In genomic region chr5:92371889-92372235, GRCh38 we compare ENCODE assay signal across 1 cellular context.
TF ChIP-seq lines count a peak whose summit lies in the region.

No MANE protein-coding gene starts in this region.

TF ChIP-seq in GM23338, 12 proteins besides CTCF, POLR2A, EP300 and RAD21 (continued from another document):
- TF ChIP-seq, protein P1, sequence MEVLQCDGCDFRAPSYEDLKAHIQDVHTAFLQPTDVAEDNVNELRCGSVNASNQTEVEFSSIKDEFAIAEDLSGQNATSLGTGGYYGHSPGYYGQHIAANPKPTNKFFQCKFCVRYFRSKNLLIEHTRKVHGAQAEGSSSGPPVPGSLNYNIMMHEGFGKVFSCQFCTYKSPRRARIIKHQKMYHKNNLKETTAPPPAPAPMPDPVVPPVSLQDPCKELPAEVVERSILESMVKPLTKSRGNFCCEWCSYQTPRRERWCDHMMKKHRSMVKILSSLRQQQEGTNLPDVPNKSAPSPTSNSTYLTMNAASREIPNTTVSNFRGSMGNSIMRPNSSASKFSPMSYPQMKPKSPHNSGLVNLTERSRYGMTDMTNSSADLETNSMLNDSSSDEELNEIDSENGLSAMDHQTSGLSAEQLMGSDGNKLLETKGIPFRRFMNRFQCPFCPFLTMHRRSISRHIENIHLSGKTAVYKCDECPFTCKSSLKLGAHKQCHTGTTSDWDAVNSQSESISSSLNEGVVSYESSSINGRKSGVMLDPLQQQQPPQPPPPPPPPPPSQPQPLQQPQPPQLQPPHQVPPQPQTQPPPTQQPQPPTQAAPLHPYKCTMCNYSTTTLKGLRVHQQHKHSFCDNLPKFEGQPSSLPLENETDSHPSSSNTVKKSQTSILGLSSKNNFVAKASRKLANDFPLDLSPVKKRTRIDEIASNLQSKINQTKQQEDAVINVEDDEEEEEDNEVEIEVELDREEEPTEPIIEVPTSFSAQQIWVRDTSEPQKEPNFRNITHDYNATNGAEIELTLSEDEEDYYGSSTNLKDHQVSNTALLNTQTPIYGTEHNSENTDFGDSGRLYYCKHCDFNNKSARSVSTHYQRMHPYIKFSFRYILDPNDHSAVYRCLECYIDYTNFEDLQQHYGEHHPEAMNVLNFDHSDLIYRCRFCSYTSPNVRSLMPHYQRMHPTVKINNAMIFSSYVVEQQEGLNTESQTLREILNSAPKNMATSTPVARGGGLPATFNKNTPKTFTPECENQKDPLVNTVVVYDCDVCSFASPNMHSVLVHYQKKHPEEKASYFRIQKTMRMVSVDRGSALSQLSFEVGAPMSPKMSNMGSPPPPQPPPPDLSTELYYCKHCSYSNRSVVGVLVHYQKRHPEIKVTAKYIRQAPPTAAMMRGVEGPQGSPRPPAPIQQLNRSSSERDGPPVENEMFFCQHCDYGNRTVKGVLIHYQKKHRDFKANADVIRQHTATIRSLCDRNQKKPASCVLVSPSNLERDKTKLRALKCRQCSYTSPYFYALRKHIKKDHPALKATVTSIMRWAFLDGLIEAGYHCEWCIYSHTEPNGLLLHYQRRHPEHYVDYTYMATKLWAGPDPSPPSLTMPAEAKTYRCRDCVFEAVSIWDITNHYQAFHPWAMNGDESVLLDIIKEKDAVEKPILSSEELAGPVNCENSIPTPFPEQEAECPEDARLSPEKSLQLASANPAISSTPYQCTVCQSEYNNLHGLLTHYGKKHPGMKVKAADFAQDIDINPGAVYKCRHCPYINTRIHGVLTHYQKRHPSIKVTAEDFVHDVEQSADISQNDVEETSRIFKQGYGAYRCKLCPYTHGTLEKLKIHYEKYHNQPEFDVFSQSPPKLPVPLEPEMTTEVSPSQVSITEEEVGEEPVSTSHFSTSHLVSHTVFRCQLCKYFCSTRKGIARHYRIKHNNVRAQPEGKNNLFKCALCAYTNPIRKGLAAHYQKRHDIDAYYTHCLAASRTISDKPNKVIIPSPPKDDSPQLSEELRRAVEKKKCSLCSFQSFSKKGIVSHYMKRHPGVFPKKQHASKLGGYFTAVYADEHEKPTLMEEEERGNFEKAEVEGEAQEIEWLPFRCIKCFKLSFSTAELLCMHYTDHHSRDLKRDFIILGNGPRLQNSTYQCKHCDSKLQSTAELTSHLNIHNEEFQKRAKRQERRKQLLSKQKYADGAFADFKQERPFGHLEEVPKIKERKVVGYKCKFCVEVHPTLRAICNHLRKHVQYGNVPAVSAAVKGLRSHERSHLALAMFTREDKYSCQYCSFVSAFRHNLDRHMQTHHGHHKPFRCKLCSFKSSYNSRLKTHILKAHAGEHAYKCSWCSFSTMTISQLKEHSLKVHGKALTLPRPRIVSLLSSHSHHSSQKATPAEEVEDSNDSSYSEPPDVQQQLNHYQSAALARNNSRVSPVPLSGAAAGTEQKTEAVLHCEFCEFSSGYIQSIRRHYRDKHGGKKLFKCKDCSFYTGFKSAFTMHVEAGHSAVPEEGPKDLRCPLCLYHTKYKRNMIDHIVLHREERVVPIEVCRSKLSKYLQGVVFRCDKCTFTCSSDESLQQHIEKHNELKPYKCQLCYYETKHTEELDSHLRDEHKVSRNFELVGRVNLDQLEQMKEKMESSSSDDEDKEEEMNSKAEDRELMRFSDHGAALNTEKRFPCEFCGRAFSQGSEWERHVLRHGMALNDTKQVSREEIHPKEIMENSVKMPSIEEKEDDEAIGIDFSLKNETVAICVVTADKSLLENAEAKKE (CRISPR knock-in tag; IDR thresholded peaks at IDR 0.05) = no peak
- TF ChIP-seq, protein P2, sequence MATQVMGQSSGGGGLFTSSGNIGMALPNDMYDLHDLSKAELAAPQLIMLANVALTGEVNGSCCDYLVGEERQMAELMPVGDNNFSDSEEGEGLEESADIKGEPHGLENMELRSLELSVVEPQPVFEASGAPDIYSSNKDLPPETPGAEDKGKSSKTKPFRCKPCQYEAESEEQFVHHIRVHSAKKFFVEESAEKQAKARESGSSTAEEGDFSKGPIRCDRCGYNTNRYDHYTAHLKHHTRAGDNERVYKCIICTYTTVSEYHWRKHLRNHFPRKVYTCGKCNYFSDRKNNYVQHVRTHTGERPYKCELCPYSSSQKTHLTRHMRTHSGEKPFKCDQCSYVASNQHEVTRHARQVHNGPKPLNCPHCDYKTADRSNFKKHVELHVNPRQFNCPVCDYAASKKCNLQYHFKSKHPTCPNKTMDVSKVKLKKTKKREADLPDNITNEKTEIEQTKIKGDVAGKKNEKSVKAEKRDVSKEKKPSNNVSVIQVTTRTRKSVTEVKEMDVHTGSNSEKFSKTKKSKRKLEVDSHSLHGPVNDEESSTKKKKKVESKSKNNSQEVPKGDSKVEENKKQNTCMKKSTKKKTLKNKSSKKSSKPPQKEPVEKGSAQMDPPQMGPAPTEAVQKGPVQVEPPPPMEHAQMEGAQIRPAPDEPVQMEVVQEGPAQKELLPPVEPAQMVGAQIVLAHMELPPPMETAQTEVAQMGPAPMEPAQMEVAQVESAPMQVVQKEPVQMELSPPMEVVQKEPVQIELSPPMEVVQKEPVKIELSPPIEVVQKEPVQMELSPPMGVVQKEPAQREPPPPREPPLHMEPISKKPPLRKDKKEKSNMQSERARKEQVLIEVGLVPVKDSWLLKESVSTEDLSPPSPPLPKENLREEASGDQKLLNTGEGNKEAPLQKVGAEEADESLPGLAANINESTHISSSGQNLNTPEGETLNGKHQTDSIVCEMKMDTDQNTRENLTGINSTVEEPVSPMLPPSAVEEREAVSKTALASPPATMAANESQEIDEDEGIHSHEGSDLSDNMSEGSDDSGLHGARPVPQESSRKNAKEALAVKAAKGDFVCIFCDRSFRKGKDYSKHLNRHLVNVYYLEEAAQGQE (IDR thresholded peaks at IDR 0.05; ENCODE audit: unreplicated experiment) = no peak
- no peak for TF ChIP-seq EZH2phosphoT487 (IDR thresholded peaks at IDR 0.05; ENCODE audit: unreplicated experiment)
